Comparison of ENCODE assay signal across 11 cellular contexts in genomic region chr22:42977574-42977973, GRCh38. TPM values are rescaled to one million over a fixed set of nuclear protein-coding genes. Genes with fewer than 3 reads are reported as not detected.
DNase-seq lines count a peak whose midpoint lies in the region; ATAC-seq and TF ChIP-seq lines count a peak whose summit lies in the region.
"Had no signal": no experiment of that assay in that cellular context is flagged by ENCODE, and none has a peak within 500 bp of the region (broad histone marks: within the 10 kb centered on the region; RNA-seq: fewer than 3 reads in every experiment).

No MANE protein-coding gene starts in this region.

- TF ChIP-seq CTCF in body of pancreas (IDR thresholded peaks at IDR 0.05) (no peak), neutrophil (IDR thresholded peaks at IDR 0.05) (no peak)

- TF ChIP-seq POLR2A in body of pancreas (IDR thresholded peaks at IDR 0.05), result no peak

- WGBS in body of pancreas, 2 donors, result 61 to 92% methylated on average over 6 of the region's 6 CpGs

- H3K4me1 ChIP-seq in body of pancreas (peaks cover 49% of the 10 kb centered on the region), neutrophil (ENCODE audit: control insufficient read depth in 1 of 2, insufficient read depth in 1 of 2, low read depth in 1 of 2, low read length in 1 of 2) (peaks cover 62 to 65% of the 10 kb centered on the region in 2 experiments)

- H3K27me3 ChIP-seq in body of pancreas, result no peaks in the 10 kb centered on the region
- no peaks in the 10 kb centered on the region for H3K27me3 ChIP-seq in neutrophil
- H3K27me3 ChIP-seq: Peyer's patch had no signal

- DNase-seq in GDM1 (lab: John Stamatoyannopoulos, UW) (peak; percentile 59), NOMO-1 (lab: John Stamatoyannopoulos, UW; ENCODE audit: unreplicated experiment in 2 of 2) (peak; percentile 67 to 78), body of pancreas (no peak), left lobe of liver (ENCODE audit: low spot score) (no peak), NCI-H1105 (lab: John Stamatoyannopoulos, UW) (no peak), NCI-H2227 treated with DMSO at 0.1 percent for 48 hours (lab: John Stamatoyannopoulos, UW) (no peak)
- DNase-seq in stimulated activated CD4-positive, alpha-beta T cell treated with anti-CD3 and anti-CD28 coated beads, Interleukin-1b, Interleukin-23, amount 100 ng/mL, for 48 hours, result no peak
- DNase-seq: CD4-positive, alpha-beta T cell; NCI-H2029; Peyer's patch had no signal

- no peak overlapping the region for H3K4me3 ChIP-seq in body of pancreas
- peak overlapping the region; percentile 22 to 40 for H3K4me3 ChIP-seq in neutrophil (ENCODE audit: low read depth in 1 of 2, low read length in 1 of 2)
- H3K4me3 ChIP-seq: Peyer's patch had no signal

- intact Hi-C loops in body of pancreas (cut with DNase I), result no loop called here

- H3K36me3 ChIP-seq in body of pancreas (replicated peaks in 1 of 2; ENCODE audit: insufficient read depth in 1 of 2, low read depth in 2 of 2) (no peaks in the 10 kb centered on the region), neutrophil (no peaks in the 10 kb centered on the region)
- H3K36me3 ChIP-seq: Peyer's patch had no signal

- H3K27ac ChIP-seq in body of pancreas, result peak overlapping the region in 3 of 4 donors; percentile 57 to 69 (median 60)
- peak overlapping the region; percentile 84 for H3K27ac ChIP-seq in neutrophil

- H3K9me3 ChIP-seq in body of pancreas (no peaks in the 10 kb centered on the region), neutrophil (no peaks in the 10 kb centered on the region)
- H3K9me3 ChIP-seq: Peyer's patch had no signal

- ATAC-seq in body of pancreas (no peak), left lobe of liver (no peak)

RNA-seq across cellular contexts. Expression of gene PACSIN2, which starts 37.4 kb away (rescaled TPM):
- total RNA-seq in body of pancreas, result 100 to 1,000 TPM; 117 to 118 TPM
- total RNA-seq in left lobe of liver, result 23.8 TPM

Comparison
In these comparisons a context has a peak if more than half of its experiments do, and no peak if none do; other contexts are left out.
1. DNase-seq: peak in GDM1 (single experiment) and NOMO-1 (2 of 2); none in body of pancreas (0 of 4), stimulated activated CD4-positive, alpha-beta T cell treated with anti-CD3 and anti-CD28 coated beads, Interleukin-1b, Interleukin-23, amount 100 ng/mL, for 48 hours (single experiment), left lobe of liver (single experiment), NCI-H1105 (single experiment) and NCI-H2227 treated with DMSO at 0.1 percent for 48 hours (single experiment).
2. H3K4me3 ChIP-seq: peak in neutrophil (2 of 2); none in body of pancreas (0 of 2).